Comparison of ENCODE assay signal across 1 cellular context in the genomic region with DNA sequence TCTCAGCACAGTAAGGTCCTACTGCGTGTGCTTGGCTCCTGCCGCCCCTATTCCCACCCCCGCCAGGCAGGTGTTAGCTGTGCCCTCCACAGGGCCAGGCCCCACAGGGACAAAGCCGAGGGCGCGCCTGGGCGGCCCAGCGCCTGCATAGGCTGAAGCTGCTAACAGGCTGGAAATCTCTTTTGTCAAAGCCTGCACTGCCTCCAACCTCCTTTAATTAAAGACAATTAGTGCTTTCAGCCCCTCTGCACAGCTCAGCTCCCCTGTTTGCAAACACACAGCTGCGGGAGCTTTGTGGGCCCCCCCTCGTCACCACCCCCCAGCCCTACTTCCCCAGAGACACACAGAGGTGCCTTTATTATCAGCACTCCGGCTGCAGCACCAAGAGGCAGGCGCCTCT.
TF ChIP-seq lines count a peak whose summit lies in the region.

No MANE protein-coding gene starts in this region.

TF ChIP-seq in GM23338, 12 proteins besides CTCF, POLR2A, EP300 and RAD21 (continued from another document):
- no peak for TF ChIP-seq POLR2AphosphoS5 (IDR thresholded peaks at IDR 0.05; ENCODE audit: low read depth)
- no peak for TF ChIP-seq ZNF114 (CRISPR knock-in tag; IDR thresholded peaks at IDR 0.05)
